Comparison of ENCODE assay signal across 8 cellular contexts in the genomic region with DNA sequence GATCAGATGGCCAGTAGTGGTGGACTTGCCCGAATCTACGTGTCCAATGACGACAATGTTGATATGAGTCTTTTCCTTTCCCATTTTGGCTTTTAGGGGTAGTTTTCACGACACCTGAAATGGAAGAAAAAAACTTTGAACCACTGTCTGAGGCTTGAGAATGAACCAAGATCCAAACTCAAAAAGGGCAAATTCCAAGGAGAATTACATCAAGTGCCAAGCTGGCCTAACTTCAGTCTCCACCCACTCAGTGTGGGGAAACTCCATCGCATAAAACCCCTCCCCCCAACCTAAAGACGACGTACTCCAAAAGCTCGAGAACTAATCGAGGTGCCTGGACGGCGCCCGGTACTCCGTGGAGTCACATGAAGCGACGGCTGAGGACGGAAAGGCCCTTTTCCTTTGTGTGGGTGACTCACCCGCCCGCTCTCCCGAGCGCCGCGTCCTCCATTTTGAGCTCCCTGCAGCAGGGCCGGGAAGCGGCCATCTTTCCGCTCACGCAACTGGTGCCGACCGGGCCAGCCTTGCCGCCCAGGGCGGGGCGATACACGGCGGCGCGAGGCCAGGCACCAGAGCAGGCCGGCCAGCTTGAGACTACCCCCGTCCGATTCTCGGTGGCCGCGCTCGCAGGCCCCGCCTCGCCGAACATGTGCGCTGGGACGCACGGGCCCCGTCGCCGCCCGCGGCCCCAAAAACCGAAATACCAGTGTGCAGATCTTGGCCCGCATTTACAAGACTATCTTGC. TPM values are rescaled to one million over a fixed set of nuclear protein-coding genes. Genes with fewer than 3 reads are reported as not detected.
DNase-seq lines count a peak whose midpoint lies in the region; ATAC-seq lines count a peak whose summit lies in the region.

No MANE protein-coding gene starts in this region.

- H3K4me1 Mint-ChIP-seq in activated T-helper 2 cell treated with anti-CD3 and anti-CD28 coated beads, Interferon-gamma antibody, Interleukin-2, Interleukin-4, amounts not matched to agents 10 μg/mL and 5 μg/mL and 100 μg/mL, durations not matched to agents 14 hours and 24 hours and 36 hours (ENCODE audit: low read depth) = peaks cover 37% of the 10 kb centered on the region
- H3K4me1 Mint-ChIP-seq in natural killer cell treated with Interleukin-12 subunit alpha and Interleukin-12 subunit beta and Interleukin-15 and Interleukin-18, amount 100 ng/mL, for 72 hours (ENCODE audit: low read depth in 2 of 2) = peaks cover 54 to 62% of the 10 kb centered on the region in 2 donors
- peaks cover 55% of the 10 kb centered on the region for H3K4me1 Mint-ChIP-seq in stimulated activated memory B cell treated with anti-CD40 and anti-IgM and Interleukin-4, amounts not matched to agents 10 μg/mL and 1 μg/mL and 100 μg/mL, for 72 hours

- H3K36me3 Mint-ChIP-seq in activated T-helper 2 cell treated with anti-CD3 and anti-CD28 coated beads, Interferon-gamma antibody, Interleukin-2, Interleukin-4, amounts not matched to agents 10 μg/mL and 5 μg/mL and 100 μg/mL, durations not matched to agents 14 hours and 24 hours and 36 hours (ENCODE audit: low read depth) = peaks cover 63% of the 10 kb centered on the region
- peaks cover 49% of the 10 kb centered on the region for H3K36me3 Mint-ChIP-seq in natural killer cell treated with Interleukin-12 subunit alpha and Interleukin-12 subunit beta and Interleukin-15 and Interleukin-18, amount 100 ng/mL, for 72 hours
- peaks cover 41% of the 10 kb centered on the region for H3K36me3 Mint-ChIP-seq in stimulated activated memory B cell treated with anti-CD40 and anti-IgM and Interleukin-4, amounts not matched to agents 10 μg/mL and 1 μg/mL and 100 μg/mL, for 72 hours

- H3K4me3 Mint-ChIP-seq in activated T-helper 2 cell treated with anti-CD3 and anti-CD28 coated beads, Interferon-gamma antibody, Interleukin-2, Interleukin-4, amounts not matched to agents 10 μg/mL and 5 μg/mL and 100 μg/mL, durations not matched to agents 14 hours and 24 hours and 36 hours (ENCODE audit: low read depth) = peak overlapping the region; percentile 98
- H3K4me3 Mint-ChIP-seq in natural killer cell treated with Interleukin-12 subunit alpha and Interleukin-12 subunit beta and Interleukin-15 and Interleukin-18, amount 100 ng/mL, for 72 hours = peak overlapping the region; percentile 90
- H3K4me3 Mint-ChIP-seq in stimulated activated memory B cell treated with anti-CD40 and anti-IgM and Interleukin-4, amounts not matched to agents 10 μg/mL and 1 μg/mL and 100 μg/mL, for 72 hours = peak overlapping the region; percentile 98

- no peaks in the 10 kb centered on the region for H3K27me3 Mint-ChIP-seq in activated T-helper 2 cell treated with anti-CD3 and anti-CD28 coated beads, Interferon-gamma antibody, Interleukin-2, Interleukin-4, amounts not matched to agents 10 μg/mL and 5 μg/mL and 100 μg/mL, durations not matched to agents 14 hours and 24 hours and 36 hours (ENCODE audit: low read depth)
- no peaks in the 10 kb centered on the region for H3K27me3 Mint-ChIP-seq in natural killer cell treated with Interleukin-12 subunit alpha and Interleukin-12 subunit beta and Interleukin-15 and Interleukin-18, amount 100 ng/mL, for 72 hours
- H3K27me3 Mint-ChIP-seq in stimulated activated memory B cell treated with anti-CD40 and anti-IgM and Interleukin-4, amounts not matched to agents 10 μg/mL and 1 μg/mL and 100 μg/mL, for 72 hours = no peaks in the 10 kb centered on the region

- DNase-seq in COLO668 (lab: John Stamatoyannopoulos, UW; ENCODE audit: unreplicated experiment) (peak; percentile 60), RKO (ENCODE audit: low spot score) (peak; percentile 88), fibroblast of peridontal ligament (ENCODE audit: extremely low read depth) (peak; percentile 81)
- peak; percentile 75 for DNase-seq in activated T-helper 2 cell treated with anti-CD3 and anti-CD28 coated beads, Interferon-gamma antibody, Interleukin-2, Interleukin-4, amounts not matched to agents 10 μg/mL and 5 μg/mL and 100 μg/mL, durations not matched to agents 14 hours and 24 hours and 36 hours (ENCODE audit: low spot score)
- peak; percentile 90 for DNase-seq in natural killer cell treated with Interleukin-12 subunit alpha and Interleukin-12 subunit beta and Interleukin-15 and Interleukin-18, amount 100 ng/mL, for 72 hours (ENCODE audit: low spot score)

- peak overlapping the region; percentile 99 for H3K27ac Mint-ChIP-seq in activated T-helper 2 cell treated with anti-CD3 and anti-CD28 coated beads, Interferon-gamma antibody, Interleukin-2, Interleukin-4, amounts not matched to agents 10 μg/mL and 5 μg/mL and 100 μg/mL, durations not matched to agents 14 hours and 24 hours and 36 hours
- H3K27ac Mint-ChIP-seq in natural killer cell treated with Interleukin-12 subunit alpha and Interleukin-12 subunit beta and Interleukin-15 and Interleukin-18, amount 100 ng/mL, for 72 hours = peak overlapping the region; percentile 98 to 99
- peak overlapping the region; percentile 100 for H3K27ac Mint-ChIP-seq in stimulated activated memory B cell treated with anti-CD40 and anti-IgM and Interleukin-4, amounts not matched to agents 10 μg/mL and 1 μg/mL and 100 μg/mL, for 72 hours

- H3K9me3 Mint-ChIP-seq in activated T-helper 2 cell treated with anti-CD3 and anti-CD28 coated beads, Interferon-gamma antibody, Interleukin-2, Interleukin-4, amounts not matched to agents 10 μg/mL and 5 μg/mL and 100 μg/mL, durations not matched to agents 14 hours and 24 hours and 36 hours = no peaks in the 10 kb centered on the region
- H3K9me3 Mint-ChIP-seq in natural killer cell treated with Interleukin-12 subunit alpha and Interleukin-12 subunit beta and Interleukin-15 and Interleukin-18, amount 100 ng/mL, for 72 hours = no peaks in the 10 kb centered on the region
- no peaks in the 10 kb centered on the region for H3K9me3 Mint-ChIP-seq in stimulated activated memory B cell treated with anti-CD40 and anti-IgM and Interleukin-4, amounts not matched to agents 10 μg/mL and 1 μg/mL and 100 μg/mL, for 72 hours

- ATAC-seq in HG02759 (IDR thresholded peaks at IDR 0.05; ENCODE audit: unreplicated experiment) = peak; percentile 10
- peak; percentile 45 to 66 for ATAC-seq in natural killer cell treated with Interleukin-12 subunit alpha and Interleukin-12 subunit beta and Interleukin-15 and Interleukin-18, amount 100 ng/mL, for 72 hours
- ATAC-seq in stimulated activated memory B cell treated with anti-CD40 and anti-IgM and Interleukin-4, amounts not matched to agents 10 μg/mL and 1 μg/mL and 100 μg/mL, for 72 hours = peak; percentile 42
- no peak for ATAC-seq in GM19395 (IDR thresholded peaks at IDR 0.05; ENCODE audit: unreplicated experiment)

- intact Hi-C loops in activated T-helper 2 cell treated with anti-CD3 and anti-CD28 coated beads, Interferon-gamma antibody, Interleukin-2, Interleukin-4, amounts not matched to agents 10 μg/mL and 5 μg/mL and 100 μg/mL, durations not matched to agents 14 hours and 24 hours and 36 hours (cut with micrococcal nuclease) = loop anchor here (2.0 to 10.0 kb wide), 7 partner anchors 59 to 1765 kb away; a partner anchor contains a TSS

RNA-seq across cellular contexts. Expression of a gene that starts 0.7 kb away (rescaled TPM):
- 11,266 and 11,402 TPM in 2 replicates for total RNA-seq in activated T-helper 2 cell treated with anti-CD3 and anti-CD28 coated beads, Interferon-gamma antibody, Interleukin-2, Interleukin-4, amounts not matched to agents 10 μg/mL and 5 μg/mL and 100 μg/mL, durations not matched to agents 14 hours and 24 hours and 36 hours
- 1,000 to 10,000 TPM; 4,705 to 6,056 TPM for total RNA-seq in natural killer cell treated with Interleukin-12 subunit alpha and Interleukin-12 subunit beta and Interleukin-15 and Interleukin-18, amount 100 ng/mL, for 72 hours

RNA-seq across cellular contexts. Expression of a gene that starts 58.6 kb away (rescaled TPM):
- total RNA-seq in activated T-helper 2 cell treated with anti-CD3 and anti-CD28 coated beads, Interferon-gamma antibody, Interleukin-2, Interleukin-4, amounts not matched to agents 10 μg/mL and 5 μg/mL and 100 μg/mL, durations not matched to agents 14 hours and 24 hours and 36 hours = 27.9 and 32.1 TPM in 2 replicates
- total RNA-seq in natural killer cell treated with Interleukin-12 subunit alpha and Interleukin-12 subunit beta and Interleukin-15 and Interleukin-18, amount 100 ng/mL, for 72 hours = 10 to 100 TPM; 42.9 to 76.0 TPM
